In genomic region chr7:14219125-14219524, GRCh38 we compare ENCODE assay signal across 1 cellular context.
TF ChIP-seq lines count a peak whose summit lies in the region.

No MANE protein-coding gene starts in this region.

TF ChIP-seq in WTC11, 78 proteins besides CTCF, POLR2A, EP300 and RAD21 (continued from another document):
- no peak for TF ChIP-seq ARID4B (CRISPR knock-in tag; IDR thresholded peaks at IDR 0.05; ENCODE audit: borderline replicate concordance)
- TF ChIP-seq ATF2 (CRISPR knock-in tag; IDR thresholded peaks at IDR 0.05; ENCODE audit: borderline replicate concordance, low read depth), result no peak
TF ChIP-seq in WTC11: peak in this region for 0.
